Comparison of ENCODE assay signal across 30 cellular contexts in genomic region chr10:42872865-42873435, GRCh38.
DNase-seq lines count a peak whose midpoint lies in the region; ATAC-seq and TF ChIP-seq lines count a peak whose summit lies in the region.
"Had no signal": no experiment of that assay in that cellular context is flagged by ENCODE, and none has a peak within 500 bp of the region (broad histone marks: within the 10 kb centered on the region; RNA-seq: fewer than 3 reads in every experiment).

No MANE protein-coding gene starts in this region.

- peak overlapping the region; percentile 97 for H2AK5ac ChIP-seq in neuronal stem cell (ENCODE audit: low read depth, low read length)

- no peak overlapping the region for H3K4me2 ChIP-seq in neuronal stem cell (ENCODE audit: insufficient read depth, low read length, poor library complexity, severe bottlenecking)
- H3K4me2 ChIP-seq: PC-9 had no signal

- H3K27ac ChIP-seq in breast epithelium (no peak overlapping the region), esophagus muscularis mucosa (replicated peaks in 1 of 4) (no peak overlapping the region), neuronal stem cell (replicated peaks; ENCODE audit: low read length) (no peak overlapping the region), coronary artery (no peak overlapping the region)
- H3K27ac ChIP-seq: HL-60, PC-9 had no signal

- peak overlapping the region; percentile 29 for H4K8ac ChIP-seq in neuronal stem cell (ENCODE audit: low read depth, low read length)

- no peaks in the 10 kb centered on the region for H3K36me3 Mint-ChIP-seq in MCF 10A (ENCODE audit: insufficient read depth, unreplicated experiment)
- H3K36me3 Mint-ChIP-seq: CD8-positive, alpha-beta T cell had no signal

- no peak overlapping the region for H2BK5ac ChIP-seq in neuronal stem cell (ENCODE audit: low read length)

- H3K4me3 ChIP-seq in breast epithelium, result no peak overlapping the region
- no peak overlapping the region for H3K4me3 ChIP-seq in esophagus muscularis mucosa
- H3K4me3 ChIP-seq in neuronal stem cell (ENCODE audit: low read length in 2 of 2), result no peak overlapping the region
- no peak overlapping the region for H3K4me3 ChIP-seq in coronary artery
- H3K4me3 ChIP-seq: K562, PC-9 had no signal

- no peaks in the 10 kb centered on the region for H3K36me3 ChIP-seq in breast epithelium
- no peaks in the 10 kb centered on the region for H3K36me3 ChIP-seq in esophagus muscularis mucosa
- no peaks in the 10 kb centered on the region for H3K36me3 ChIP-seq in neuronal stem cell (replicated peaks in 1 of 2; ENCODE audit: control insufficient read depth in 2 of 2, insufficient read depth in 2 of 2, low read length in 2 of 2)

- no peaks in the 10 kb centered on the region for H3K27me3 Mint-ChIP-seq in MCF 10A (ENCODE audit: insufficient read depth, unreplicated experiment)

- H4K91ac ChIP-seq in neuronal stem cell (ENCODE audit: low read depth, low read length, poor library complexity), result no peak overlapping the region

- no peak for TF ChIP-seq EP300 in esophagus muscularis mucosa (IDR thresholded peaks at IDR 0.05)

- no peak for TF ChIP-seq CTCF in MCF 10A (IDR thresholded peaks at IDR 0.05; ENCODE audit: unreplicated experiment)
- no peak for TF ChIP-seq CTCF in breast epithelium (IDR thresholded peaks at IDR 0.05)
- TF ChIP-seq CTCF in esophagus muscularis mucosa (IDR thresholded peaks at IDR 0.05), result no peak
- TF ChIP-seq CTCF in coronary artery (IDR thresholded peaks at IDR 0.05), result no peak

- intact Hi-C loops in MCF 10A (cut with micrococcal nuclease), result no loop called here
- intact Hi-C loops in breast epithelium (cut with DNase I; ENCODE audit: low total_unique reads), result no loop called here
- intact Hi-C loops in esophagus muscularis mucosa (cut with DNase I), result no loop called here

- H3K79me1 ChIP-seq in neuronal stem cell (ENCODE audit: low read depth, low read length), result no peaks in the 10 kb centered on the region

- H3K27me3 ChIP-seq in breast epithelium (peaks cover 0 to 5% of the 10 kb centered on the region in 2 donors), esophagus muscularis mucosa (peaks cover 0 to 26% (median 0%) of the 10 kb centered on the region in 4 donors), neuronal stem cell (ENCODE audit: control insufficient read depth in 3 of 3, insufficient read depth in 3 of 3, low read depth in 1 of 3, low read length in 3 of 3) (no peaks in the 10 kb centered on the region)

- H3K4me1 Mint-ChIP-seq in MCF 10A (ENCODE audit: insufficient read depth, unreplicated experiment), result no peaks in the 10 kb centered on the region

- H2BK12ac ChIP-seq in neuronal stem cell (ENCODE audit: low read length), result no peak overlapping the region

- H3K14ac ChIP-seq in neuronal stem cell (ENCODE audit: low read length), result peak overlapping the region; percentile 63

- no peak for ATAC-seq in HG02642 (IDR thresholded peaks at IDR 0.05; ENCODE audit: poor library complexity, unreplicated experiment)
- ATAC-seq: CD8-positive, alpha-beta T cell; HCT116 had no signal

- no TSS peak for BruUV-seq in MCF 10A (replicated peaks; lab: Mats Ljungman, UMichigan)

- no peak overlapping the region for H3K23ac ChIP-seq in neuronal stem cell (ENCODE audit: low read depth, low read length, poor library complexity)

- H3K4me3 Mint-ChIP-seq in MCF 10A (ENCODE audit: unreplicated experiment), result no peak overlapping the region
- H3K4me3 Mint-ChIP-seq: CD8-positive, alpha-beta T cell had no signal

- no peak overlapping the region for H2BK120ac ChIP-seq in neuronal stem cell (ENCODE audit: low read depth, low read length)

- POLR2A ChIA-PET in MCF 10A (lab: Yijun Ruan, JAX), result no interaction called here

- H2AFZ ChIP-seq in neuronal stem cell (ENCODE audit: low read length), result no peak overlapping the region
- H2AFZ ChIP-seq: PC-9 had no signal

- H3K9ac ChIP-seq in neuronal stem cell (ENCODE audit: low read depth, low read length, poor library complexity), result no peak overlapping the region

- H3K4me1 ChIP-seq in breast epithelium (no peaks in the 10 kb centered on the region), esophagus muscularis mucosa (peaks cover 3 to 14% (median 10%) of the 10 kb centered on the region in 4 donors), neuronal stem cell (ENCODE audit: control insufficient read depth in 2 of 2, insufficient read depth in 1 of 2, low read depth in 1 of 2, low read length in 2 of 2) (peaks cover 2 to 6% of the 10 kb centered on the region in 2 donors)
- H3K4me1 ChIP-seq: Caco-2 had no signal

- DNase-seq in MCF 10A (ENCODE audit: unreplicated experiment), result peak; percentile 7
- no peak for DNase-seq in breast epithelium (ENCODE audit: low spot score in 2 of 2)
- peak; percentile 17 for DNase-seq in HT1080 (ENCODE audit: low read depth)
- DNase-seq in esophagus muscularis mucosa (ENCODE audit: extremely low spot score), result peak; percentile 91
- no peak for DNase-seq in neuronal stem cell (ENCODE audit: low spot score)
- no peak for DNase-seq in NCI-H146 (lab: John Stamatoyannopoulos, UW)
- no peak for DNase-seq in coronary artery (ENCODE audit: low spot score)
- DNase-seq: 8988T; Caco-2; DMS 273 treated with DMSO at 0.1 percent for 48 hours; DMS79; EL; GDM1; Kasumi-1; MV-4-11; NCI-H1105; NCI-H1436 treated with DMSO at 0.1 percent for 48 hours; NCI-H1930; NCI-H446; NCI-H526; NCI-H82; NK-92 treated with Interleukin-12 subunit alpha and Interleukin-12 subunit beta, amount 100 ng/mL, for 24 hours; PC-9; Right ventricle myocardium superior; RPMI8226 had no signal

- no peak overlapping the region for H2BK15ac ChIP-seq in neuronal stem cell (ENCODE audit: low read length)

- no peak overlapping the region for H3K27ac Mint-ChIP-seq in MCF 10A (ENCODE audit: low read depth, unreplicated experiment)
- H3K27ac Mint-ChIP-seq: CD8-positive, alpha-beta T cell had no signal

- H3K18ac ChIP-seq in neuronal stem cell (ENCODE audit: low read length), result no peak overlapping the region

- H3K4ac ChIP-seq in neuronal stem cell (ENCODE audit: low read length), result no peak overlapping the region

- H3K9me3 ChIP-seq in breast epithelium (no peaks in the 10 kb centered on the region), esophagus muscularis mucosa (no peaks in the 10 kb centered on the region), neuronal stem cell (replicated peaks in 1 of 2; ENCODE audit: control insufficient read depth in 2 of 2, insufficient read depth in 1 of 2, low read depth in 1 of 2, low read length in 2 of 2) (peaks cover 0 to 1% of the 10 kb centered on the region in 2 donors)
- H3K9me3 ChIP-seq: Caco-2 had no signal

- CTCF ChIA-PET in MCF 10A (lab: Yijun Ruan, JAX), result no interaction called here

- TF ChIP-seq POLR2A in breast epithelium (IDR thresholded peaks at IDR 0.05) (no peak), esophagus muscularis mucosa (IDR thresholded peaks at IDR 0.05; ENCODE audit: low read depth) (no peak)

- WGBS in esophagus muscularis mucosa, result 91% methylated on average over 18 of the region's 19 CpGs
- WGBS in neuronal stem cell (ENCODE audit: extremely low coverage in 2 of 2, insufficient read length in 2 of 2, insufficient replicate concordance in 1 of 2), 2 donors, result no CpG with 5 or more reads among the region's 19 CpGs

- no peaks in the 10 kb centered on the region for H3K9me3 Mint-ChIP-seq in MCF 10A (ENCODE audit: unreplicated experiment)
- H3K9me3 Mint-ChIP-seq: CD8-positive, alpha-beta T cell had no signal

Comparison
In these comparisons a context has a peak if more than half of its experiments do, and no peak if none do; other contexts are left out.
1. DNase-seq: peak in MCF 10A (single experiment), HT1080 (single experiment) and esophagus muscularis mucosa (single experiment); none in breast epithelium (0 of 2), neuronal stem cell (single experiment), NCI-H146 (single experiment) and coronary artery (single experiment).